ENCODE assay signal across 8 cellular contexts in the genomic region with DNA sequence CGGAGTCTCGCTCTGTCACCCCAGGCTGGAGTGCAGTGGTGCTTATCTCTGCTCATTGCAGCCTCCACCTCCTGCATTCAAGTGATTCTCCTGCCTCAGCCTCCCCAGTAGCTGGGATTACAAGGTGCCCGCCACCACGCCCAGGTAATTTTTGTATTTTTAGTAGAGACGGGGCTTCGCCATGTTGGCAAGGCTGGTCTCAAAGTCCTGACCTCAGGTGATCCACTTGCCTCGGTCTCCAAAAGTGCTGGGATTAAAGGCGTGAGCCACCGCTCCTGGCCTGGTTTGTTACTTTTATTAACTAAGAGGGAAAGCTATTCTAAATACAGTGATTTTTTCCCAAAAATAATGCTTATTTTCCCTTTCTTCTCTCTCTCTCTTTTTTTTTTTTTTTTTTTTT. TPM values are rescaled to one million over a fixed set of nuclear protein-coding genes. Genes with fewer than 3 reads are reported as not detected.
A peak's percentile ranks its signal among the peaks of the same experiment; 100 is the strongest.
DNase-seq lines count a peak whose midpoint lies in the region; ATAC-seq and TF ChIP-seq lines count a peak whose summit lies in the region.

No MANE protein-coding gene starts in this region.

- no peaks in the 10 kb centered on the region for H4K20me1 ChIP-seq in GM23338 (replicated peaks; ENCODE audit: insufficient read depth)

- H3K9me3 ChIP-seq in right cardiac atrium (ENCODE audit: control insufficient read depth, low read length): no peaks in the 10 kb centered on the region

- H3K4me2 ChIP-seq in GM23338: peak overlapping the region; percentile 46; the same call in 1 of the 2 replicates

- no peaks in the 10 kb centered on the region for H3F3A ChIP-seq in GM23338 (replicated peaks; ENCODE audit: low read depth)

- H3K4me3 ChIP-seq in GM23338: peak overlapping the region; percentile 93
- peak overlapping the region; percentile 84 for H3K4me3 ChIP-seq in right cardiac atrium (ENCODE audit: low read length)
- H3K4me3 ChIP-seq in skin epidermis: peak overlapping the region; percentile 77 to 98 (median 90)

- TF ChIP-seq CTCF in GM23338 (conservative IDR thresholded peaks at IDR 0.05; ENCODE audit: low read depth in 2 of 2): no peak

- peaks cover 8% of the 10 kb centered on the region for H3K4me1 Mint-ChIP-seq in GM23338
- H3K4me1 Mint-ChIP-seq in activated CD4-positive, alpha-beta memory T cell treated with anti-CD3 and anti-CD28 coated beads for 36 hours (ENCODE audit: low read depth): peaks cover 12% of the 10 kb centered on the region

- intact Hi-C loops in activated CD4-positive, alpha-beta memory T cell treated with anti-CD3 and anti-CD28 coated beads for 36 hours (cut with micrococcal nuclease): loop anchor here (5.0 to 10.0 kb wide), 2 partner anchors 372 to 854 kb away; partner anchors contain the start of genes SLC39A8 and UBE2D3
- intact Hi-C loops in right cardiac atrium (cut with DNase I): no loop called here

- CTCF ChIA-PET in activated CD4-positive, alpha-beta memory T cell treated with anti-CD3 and anti-CD28 coated beads for 36 hours (lab: Charles Lee): no interaction called here

- no peak for DNase-seq in GM23338 (ENCODE audit: low spot score)
- no peak for DNase-seq in activated CD4-positive, alpha-beta memory T cell treated with anti-CD3 and anti-CD28 coated beads for 36 hours
- no peak for DNase-seq in right cardiac atrium
- DNase-seq in pons (ENCODE audit: low spot score): no peak
- DNase-seq in NCI-H1105 (lab: John Stamatoyannopoulos, UW): no peak

- 83% methylated on average over 9 of the region's 9 CpGs for WGBS in right cardiac atrium

- no peaks in the 10 kb centered on the region for H3K9me2 ChIP-seq in GM23338 (ENCODE audit: insufficient read depth)

- H3K9me3 Mint-ChIP-seq in GM23338: no peaks in the 10 kb centered on the region; the same call in 2 of the 3 replicates
- no peaks in the 10 kb centered on the region for H3K9me3 Mint-ChIP-seq in activated CD4-positive, alpha-beta memory T cell treated with anti-CD3 and anti-CD28 coated beads for 36 hours

- POLR2A ChIA-PET in activated CD4-positive, alpha-beta memory T cell treated with anti-CD3 and anti-CD28 coated beads for 36 hours (lab: Charles Lee): no interaction called here

- peaks cover 6% of the 10 kb centered on the region for H3K27me3 Mint-ChIP-seq in GM23338 (ENCODE audit: insufficient read depth, low read depth, poor library complexity)
- peaks cover 5% of the 10 kb centered on the region for H3K27me3 Mint-ChIP-seq in activated CD4-positive, alpha-beta memory T cell treated with anti-CD3 and anti-CD28 coated beads for 36 hours

- H3K27ac ChIP-seq in GM23338 (ENCODE audit: low read depth) (no peak overlapping the region), right cardiac atrium (ENCODE audit: low read length) (no peak overlapping the region), skin epidermis (peak overlapping the region in 9 of 21 experiments; percentile 77 to 92 (median 89))

- ATAC-seq in GM23338 (no peak), right cardiac atrium (no peak), GM21515 (IDR thresholded peaks at IDR 0.05; ENCODE audit: unreplicated experiment) (no peak), GM19452 (IDR thresholded peaks at IDR 0.05; ENCODE audit: unreplicated experiment) (no peak)

- H3K27me3 ChIP-seq in GM23338 (ENCODE audit: insufficient read depth): no peaks in the 10 kb centered on the region
- H3K27me3 ChIP-seq in right cardiac atrium (ENCODE audit: control insufficient read depth, insufficient read depth): no peaks in the 10 kb centered on the region

- peaks cover 26% of the 10 kb centered on the region for H3K36me3 Mint-ChIP-seq in GM23338 (ENCODE audit: low read depth)
- peaks cover 17% of the 10 kb centered on the region for H3K36me3 Mint-ChIP-seq in activated CD4-positive, alpha-beta memory T cell treated with anti-CD3 and anti-CD28 coated beads for 36 hours

- H3K36me3 ChIP-seq in GM23338 (ENCODE audit: insufficient read depth): peaks cover 14% of the 10 kb centered on the region

- peaks cover 18% of the 10 kb centered on the region for H3K79me2 ChIP-seq in GM23338 (replicated peaks; ENCODE audit: insufficient read depth)

- H3K4me3 Mint-ChIP-seq in GM23338: peak overlapping the region; percentile 95; the same call in 2 of the 3 replicates
- H3K4me3 Mint-ChIP-seq in activated CD4-positive, alpha-beta memory T cell treated with anti-CD3 and anti-CD28 coated beads for 36 hours: peak overlapping the region; percentile 85

- H3K27ac Mint-ChIP-seq in GM23338: no peak overlapping the region
- H3K27ac Mint-ChIP-seq in activated CD4-positive, alpha-beta memory T cell treated with anti-CD3 and anti-CD28 coated beads for 36 hours: no peak overlapping the region

- H3K4me1 ChIP-seq in GM23338 (ENCODE audit: insufficient read depth) (peaks cover 11% of the 10 kb centered on the region; the same call in 1 of the 2 replicates), right cardiac atrium (ENCODE audit: control insufficient read depth, insufficient read depth, low read length) (no peaks in the 10 kb centered on the region)

- peak overlapping the region; percentile 7; the same call in 1 of the 2 replicates for H2AFZ ChIP-seq in GM23338

TF ChIP-seq in GM23338, 12 proteins besides CTCF, POLR2A, EP300 and RAD21 (continues in another document):
- TF ChIP-seq REST (IDR thresholded peaks at IDR 0.05; ENCODE audit: unreplicated experiment) (no peak), STAT1 (IDR thresholded peaks at IDR 0.05; ENCODE audit: unreplicated experiment) (no peak), NANOG (IDR thresholded peaks at IDR 0.05; ENCODE audit: borderline replicate concordance) (no peak), POLR2AphosphoS5 (IDR thresholded peaks at IDR 0.05; ENCODE audit: low read depth) (no peak), ZNF331 (CRISPR knock-in tag; IDR thresholded peaks at IDR 0.05; ENCODE audit: low read depth) (no peak), ZNF114 (CRISPR knock-in tag; IDR thresholded peaks at IDR 0.05) (no peak), JUNB (IDR thresholded peaks at IDR 0.05; ENCODE audit: unreplicated experiment) (no peak)

RNA-seq across cellular contexts. Expression of gene CENPE, which starts 0.9 kb away (rescaled TPM):
- 25.2 and 42.2 TPM in 2 replicates for total RNA-seq in GM23338 (2014; rRNA removed; shearing (Covaris generic))
- polyA plus RNA-seq in GM23338 (2016; fragmentation: Nextera tagmentation; extraction: Ambion mirVana) (35.7 and 46.7 TPM in 2 replicates), right cardiac atrium (0.14 TPM)
- 10 to 100 TPM; 41.9 to 49.1 TPM for total RNA-seq in activated CD4-positive, alpha-beta memory T cell treated with anti-CD3 and anti-CD28 coated beads for 36 hours
- total RNA-seq in right cardiac atrium: under 1 TPM; 0.56 to 0.77 (median 0.61) TPM

Comparison
In these comparisons a context has a peak if more than half of its experiments do, and no peak if none do; other contexts are left out.
1. RNA of gene CENPE, which starts 0.9 kb away (total RNA-seq): 41.9 to 49.1 TPM in activated CD4-positive, alpha-beta memory T cell treated with anti-CD3 and anti-CD28 coated beads for 36 hours and 25.2 to 42.2 TPM in GM23338; 0.56 to 0.77 TPM in right cardiac atrium; every median in the first group is over 10 times any median in the second.
2. Peak in every context shown above with its lines, with median percentiles within 50 percentile points of each other: H3K4me3 ChIP-seq.